In the genomic region with DNA sequence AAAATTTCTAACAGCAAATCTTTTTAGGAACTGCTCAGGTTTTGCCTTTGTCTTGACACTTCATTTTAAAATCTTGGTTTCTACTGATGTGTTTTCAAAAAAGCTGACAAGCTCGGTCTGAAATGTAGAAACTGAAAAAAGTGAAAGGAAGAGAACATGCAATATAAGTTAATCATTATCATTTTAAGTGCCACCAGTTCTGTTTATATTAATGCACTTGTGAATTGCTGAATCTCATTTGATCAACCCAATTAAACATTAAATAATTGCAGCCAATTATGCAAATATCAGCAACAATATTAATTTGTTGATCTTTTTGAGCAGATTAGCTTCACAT, we compare ENCODE assay signal across 9 cellular contexts.
A peak's percentile ranks its signal among the peaks of the same experiment; 100 is the strongest.
DNase-seq lines count a peak whose midpoint lies in the region; ATAC-seq and TF ChIP-seq lines count a peak whose summit lies in the region.
"Had no signal": no experiment of that assay in that cellular context is flagged by ENCODE, and none has a peak within 500 bp of the region (broad histone marks: within the 10 kb centered on the region; RNA-seq: fewer than 3 reads in every experiment).

No MANE protein-coding gene starts in this region.

- intact Hi-C loops in left ventricle myocardium inferior (cut with micrococcal nuclease) = no loop called here

- no peak overlapping the region for H3K4me3 ChIP-seq in DOHH2 (ENCODE audit: low read length)
- H3K4me3 ChIP-seq in epithelial cell of proximal tubule (ENCODE audit: low read depth, low read length) = peak overlapping the region; percentile 51
- no peak overlapping the region for H3K4me3 ChIP-seq in left ventricle myocardium inferior
- H3K4me3 ChIP-seq: K562 had no signal

- H3K27ac ChIP-seq in DOHH2 (ENCODE audit: low read depth, low read length) (no peak overlapping the region), left ventricle myocardium inferior (replicated peaks) (no peak overlapping the region)

- TF ChIP-seq CTCF in DOHH2 (IDR thresholded peaks at IDR 0.05; ENCODE audit: low read depth, low read length, poor library complexity, severe bottlenecking) = no peak
- no peak for TF ChIP-seq CTCF in epithelial cell of proximal tubule (conservative IDR thresholded peaks at IDR 0.05; ENCODE audit: low read depth, low read length)
- no peak for TF ChIP-seq CTCF in left ventricle myocardium inferior (IDR thresholded peaks at IDR 0.05; ENCODE audit: borderline replicate concordance)
- no peak for TF ChIP-seq CTCF in GM20000 (IDR thresholded peaks at IDR 0.05; ENCODE audit: extremely low read depth, missing control alignments)

- H3K4me1 ChIP-seq in DOHH2 (ENCODE audit: control insufficient read depth, low read length) = peaks cover 26% of the 10 kb centered on the region
- no peaks in the 10 kb centered on the region for H3K4me1 ChIP-seq in left ventricle myocardium inferior

- H3K36me3 ChIP-seq in DOHH2 (ENCODE audit: control insufficient read depth, low read length) (peaks cover 53% of the 10 kb centered on the region), left ventricle myocardium inferior (no peaks in the 10 kb centered on the region)

- ATAC-seq in GM19467 (IDR thresholded peaks at IDR 0.05; ENCODE audit: unreplicated experiment) (peak; percentile 36), HG03196 (IDR thresholded peaks at IDR 0.05; ENCODE audit: unreplicated experiment) (peak; percentile 34)
- ATAC-seq: K562 had no signal

- no peaks in the 10 kb centered on the region for H3K9me3 ChIP-seq in DOHH2 (ENCODE audit: control insufficient read depth, insufficient read depth, low read length)
- no peaks in the 10 kb centered on the region for H3K9me3 ChIP-seq in left ventricle myocardium inferior (replicated peaks)

- no peak for DNase-seq in epithelial cell of proximal tubule (ENCODE audit: low read depth)
- no peak for DNase-seq in left ventricle myocardium inferior
- DNase-seq in NCI-H1092 (lab: John Stamatoyannopoulos, UW) = no peak
- no peak for DNase-seq in AML-193 (lab: John Stamatoyannopoulos, UW)
- no peak for DNase-seq in GM20000 (ENCODE audit: low spot score)

- peaks cover 25% of the 10 kb centered on the region for H4K20me1 ChIP-seq in DOHH2 (ENCODE audit: control insufficient read depth, insufficient read depth, low read depth, low read length)

- H3K9me2 ChIP-seq in DOHH2 (replicated peaks; ENCODE audit: control insufficient read depth, low read length) = no peaks in the 10 kb centered on the region

- peak overlapping the region; percentile 27 for H3K4me2 ChIP-seq in DOHH2 (ENCODE audit: low read length)

- no peaks in the 10 kb centered on the region for H3K27me3 ChIP-seq in DOHH2 (ENCODE audit: control insufficient read depth, low read length)
- H3K27me3 ChIP-seq in left ventricle myocardium inferior (ENCODE audit: low read depth) = no peaks in the 10 kb centered on the region

- H3K79me2 ChIP-seq in DOHH2 (ENCODE audit: control insufficient read depth, low read length) = no peaks in the 10 kb centered on the region

- peaks cover 20% of the 10 kb centered on the region for H3F3A ChIP-seq in DOHH2 (ENCODE audit: control insufficient read depth, insufficient read depth)
